Comparison of ENCODE assay signal across 22 cellular contexts in genomic region chr4:42267724-42268123, GRCh38.
DNase-seq lines count a peak whose midpoint lies in the region; ATAC-seq, FAIRE-seq and TF ChIP-seq lines count a peak whose summit lies in the region.
"Had no signal": no experiment of that assay in that cellular context is flagged by ENCODE, and none has a peak within 500 bp of the region (broad histone marks: within the 10 kb centered on the region; RNA-seq: fewer than 3 reads in every experiment).

No MANE protein-coding gene starts in this region.

- H3K9me3 ChIP-seq in small intestine (ENCODE audit: control insufficient read depth, low read depth), result no peaks in the 10 kb centered on the region
- no peaks in the 10 kb centered on the region for H3K9me3 ChIP-seq in esophagus muscularis mucosa
- H3K9me3 ChIP-seq: Caco-2, HAP-1 had no signal

- H3K36me3 ChIP-seq in small intestine (ENCODE audit: control insufficient read depth in 2 of 2, insufficient read depth in 2 of 2, low read length in 2 of 2) (no peaks in the 10 kb centered on the region), esophagus muscularis mucosa (no peaks in the 10 kb centered on the region)
- H3K36me3 ChIP-seq: BLaER1, HAP-1 had no signal

- CTCF ChIA-PET in WTC11 (lab: Charles Lee), result no interaction called here

- DNase-seq in WTC11 (ENCODE audit: low spot score), result no peak
- DNase-seq in small intestine, result no peak
- no peak for DNase-seq in esophagus muscularis mucosa (ENCODE audit: extremely low spot score)
- DNase-seq in superior temporal gyrus (ENCODE audit: extremely low spot score), result no peak
- DNase-seq: Caco-2; CD4-positive, CD25-positive, alpha-beta regulatory T cell; CD8-positive, alpha-beta T cell; DMS153; DND-41; GM23248; HFFc6 had no signal

- peaks cover 6% of the 10 kb centered on the region; the same call in 1 of the 2 replicates for H3K27me3 Mint-ChIP-seq in WTC11 (ENCODE audit: low read depth)

- H3K27ac ChIP-seq in small intestine (ENCODE audit: low read depth in 1 of 2, low read length in 1 of 2) (no peak overlapping the region), esophagus muscularis mucosa (replicated peaks in 1 of 4) (no peak overlapping the region)
- H3K27ac ChIP-seq: 22Rv1, BLaER1, C4-2B, GM23248 had no signal

- H3K4me3 ChIP-seq in small intestine (ENCODE audit: low read depth in 1 of 2, low read length in 2 of 2) (no peak overlapping the region), esophagus muscularis mucosa (no peak overlapping the region)
- H3K4me3 ChIP-seq: BLaER1, GM23248, HAP-1 had no signal

- no peak for TF ChIP-seq POLR2A in esophagus muscularis mucosa (IDR thresholded peaks at IDR 0.05; ENCODE audit: low read depth)

- H3K36me3 Mint-ChIP-seq in WTC11, result peaks cover 58% of the 10 kb centered on the region
- H3K36me3 Mint-ChIP-seq: CD4-positive, CD25-positive, alpha-beta regulatory T cell; CD8-positive, alpha-beta T cell had no signal

- H3K27ac Mint-ChIP-seq in WTC11, result peak overlapping the region; percentile 12; the same call in 1 of the 2 replicates
- H3K27ac Mint-ChIP-seq: B cell; CD4-positive, CD25-positive, alpha-beta regulatory T cell; CD8-positive, alpha-beta T cell; HFFc6 had no signal

- intact Hi-C loops in esophagus muscularis mucosa (cut with DNase I), result no loop called here

- TF ChIP-seq EP300 in esophagus muscularis mucosa (IDR thresholded peaks at IDR 0.05), result no peak

- H3K9me3 Mint-ChIP-seq in WTC11, result peaks cover 44% of the 10 kb centered on the region
- H3K9me3 Mint-ChIP-seq: CD8-positive, alpha-beta T cell had no signal

- WGBS in small intestine, 3 donors, result 89 to 93% (median 93%) methylated on average over 3 of the region's 3 CpGs
- 89% methylated on average over 3 of the region's 3 CpGs for WGBS in esophagus muscularis mucosa

- ATAC-seq in GM18511 (IDR thresholded peaks at IDR 0.05; ENCODE audit: unreplicated experiment) (peak; percentile 55), HG02610 (IDR thresholded peaks at IDR 0.05; ENCODE audit: unreplicated experiment) (peak; percentile 55), WTC11 (no peak)
- ATAC-seq: CD8-positive, alpha-beta T cell had no signal

- H3K27me3 ChIP-seq in small intestine (ENCODE audit: control insufficient read depth in 2 of 2, insufficient read depth in 2 of 2, low read length in 2 of 2) (no peaks in the 10 kb centered on the region), esophagus muscularis mucosa (no peaks in the 10 kb centered on the region)
- H3K27me3 ChIP-seq: BLaER1 had no signal

- peaks cover 53% of the 10 kb centered on the region for H3K4me1 Mint-ChIP-seq in WTC11
- H3K4me1 Mint-ChIP-seq: B cell; CD4-positive, CD25-positive, alpha-beta regulatory T cell had no signal

- POLR2A ChIA-PET in WTC11 (lab: Charles Lee), result no interaction called here

- no peak for FAIRE-seq in small intestine (lab: Jason Lieb, UNC)
- FAIRE-seq: A204.1, G401.6, GM12892, H54 had no signal

- TF ChIP-seq CTCF in WTC11 (IDR thresholded peaks at IDR 0.05) (no peak), esophagus muscularis mucosa (IDR thresholded peaks at IDR 0.05) (no peak)

- no peak overlapping the region for H3K4me3 Mint-ChIP-seq in WTC11
- H3K4me3 Mint-ChIP-seq: B cell; CD4-positive, CD25-positive, alpha-beta regulatory T cell; CD8-positive, alpha-beta T cell; HFFc6 had no signal

- no peaks in the 10 kb centered on the region for H3K4me1 ChIP-seq in small intestine (ENCODE audit: control insufficient read depth in 2 of 2, insufficient read depth in 1 of 2, low read depth in 1 of 2, low read length in 1 of 2)
- no peaks in the 10 kb centered on the region for H3K4me1 ChIP-seq in esophagus muscularis mucosa
- H3K4me1 ChIP-seq: BLaER1, Caco-2 had no signal

TF ChIP-seq in WTC11, 78 proteins besides CTCF, POLR2A, EP300 and RAD21:
- TF ChIP-seq CREM (CRISPR knock-in tag; IDR thresholded peaks at IDR 0.05), result no peak
- no peak for TF ChIP-seq USF2 (CRISPR knock-in tag; IDR thresholded peaks at IDR 0.05)
- TF ChIP-seq GABPB1 (CRISPR knock-in tag; IDR thresholded peaks at IDR 0.05), result no peak
- TF ChIP-seq MXD4 (CRISPR knock-in tag; IDR thresholded peaks at IDR 0.05; ENCODE audit: borderline replicate concordance), result no peak
- no peak for TF ChIP-seq ZNF219 (CRISPR knock-in tag; IDR thresholded peaks at IDR 0.05; ENCODE audit: borderline replicate concordance)
- no peak for TF ChIP-seq OVOL2 (CRISPR knock-in tag; IDR thresholded peaks at IDR 0.05; ENCODE audit: borderline replicate concordance)
- no peak for TF ChIP-seq ATF3 (CRISPR knock-in tag; conservative IDR thresholded peaks at IDR 0.05)
- no peak for TF ChIP-seq E2F4 (CRISPR knock-in tag; IDR thresholded peaks at IDR 0.05; ENCODE audit: borderline replicate concordance, low read depth)
